Comparison of ENCODE assay signal across 36 cellular contexts in genomic region chr1:166156674-166157073, GRCh38. TPM values are rescaled to one million over a fixed set of nuclear protein-coding genes. Genes with fewer than 3 reads are reported as not detected.
"Had no signal": no experiment of that assay in that cellular context is flagged by ENCODE, and none has a peak within 500 bp of the region (broad histone marks: within the 10 kb centered on the region; RNA-seq: fewer than 3 reads in every experiment).

No MANE protein-coding gene starts in this region.

- H3K27ac ChIP-seq: KMS-11 had no signal

- H3K4me3 ChIP-seq: MG63 had no signal

- H3K9me3 ChIP-seq: MG63 had no signal

- DNase-seq: Karpas-422, Kasumi-1, KBM-7, KG1, MG63, MM.1S, MV-4-11, NCI-H1048, NCI-H1092, NCI-H1092 treated with DMSO at 0.1 percent for 48 hours, NCI-H1105, NCI-H1105 treated with DMSO at 0.1 percent for 48 hours, NCI-H1417, NCI-H1417 treated with DMSO at 0.1 percent for 48 hours, NCI-H1436, NCI-H1436 treated with DMSO at 0.1 percent for 48 hours, NCI-H146, NCI-H1694, NCI-H1694 treated with DMSO at 0.1 percent for 48 hours, NCI-H187, NCI-H187 treated with DMSO at 0.1 percent for 48 hours, NCI-H1930, NCI-H2029, NCI-H2029 treated with DMSO at 0.1 percent for 48 hours, NCI-H2081, NCI-H2081 treated with DMSO at 0.1 percent for 48 hours, NCI-H2107, NCI-H2171, NCI-H2171 treated with DMSO at 0.1 percent for 48 hours, NCI-H2227 treated with DMSO at 0.1 percent for 48 hours, NCI-H226, NCI-H345, NCI-H446, NCI-H446 treated with DMSO at 0.1 percent for 48 hours had no signal

- H3K36me3 ChIP-seq: MG63 had no signal

RNA-seq across cellular contexts. Expression of gene FAM78B, which starts 10.1 kb away (rescaled TPM):
- total RNA-seq: M059J had no signal
